Comparison of ENCODE assay signal across 23 cellular contexts in genomic region chr14:44446965-44447364, GRCh38.
"Had no signal": no experiment of that assay in that cellular context is flagged by ENCODE, and none has a peak within 500 bp of the region (broad histone marks: within the 10 kb centered on the region; RNA-seq: fewer than 3 reads in every experiment).

No MANE protein-coding gene starts in this region.

- H3K27ac Mint-ChIP-seq: endodermal cell; memory B cell; mesothelial cell of epicardium; natural killer cell treated with Interleukin-12 subunit alpha and Interleukin-12 subunit beta and Interleukin-15 and Interleukin-18, amount 100 ng/mL, for 72 hours; stimulated activated memory B cell treated with anti-CD40 and anti-IgM and Interleukin-4, amounts not matched to agents 10 μg/mL and 1 μg/mL and 100 μg/mL, for 72 hours; stimulated activated naive CD8-positive, alpha-beta T cell treated with anti-CD3 and anti-CD28 coated beads, Interleukin-15, Interleukin-2, amounts not matched to agents 100 ng/mL and 50 ng/mL, for 24 hours had no signal

- ATAC-seq: foreskin keratinocyte; left cardiac atrium; lower lobe of right lung; natural killer cell treated with Interleukin-12 subunit alpha and Interleukin-12 subunit beta and Interleukin-15 and Interleukin-18, amount 100 ng/mL, for 72 hours; psoas muscle; right lobe of liver; stimulated activated memory B cell treated with anti-CD40 and anti-IgM and Interleukin-4, amounts not matched to agents 10 μg/mL and 1 μg/mL and 100 μg/mL, for 72 hours; upper lobe of right lung had no signal

- H3K36me3 Mint-ChIP-seq: memory B cell; mesothelial cell of epicardium; natural killer cell treated with Interleukin-12 subunit alpha and Interleukin-12 subunit beta and Interleukin-15 and Interleukin-18, amount 100 ng/mL, for 72 hours; stimulated activated memory B cell treated with anti-CD40 and anti-IgM and Interleukin-4, amounts not matched to agents 10 μg/mL and 1 μg/mL and 100 μg/mL, for 72 hours had no signal

- H3K4me3 Mint-ChIP-seq: endodermal cell; memory B cell; mesothelial cell of epicardium; natural killer cell treated with Interleukin-12 subunit alpha and Interleukin-12 subunit beta and Interleukin-15 and Interleukin-18, amount 100 ng/mL, for 72 hours; stimulated activated memory B cell treated with anti-CD40 and anti-IgM and Interleukin-4, amounts not matched to agents 10 μg/mL and 1 μg/mL and 100 μg/mL, for 72 hours; stimulated activated naive CD8-positive, alpha-beta T cell treated with anti-CD3 and anti-CD28 coated beads, Interleukin-15, Interleukin-2, amounts not matched to agents 100 ng/mL and 50 ng/mL, for 24 hours had no signal

- H3K27me3 Mint-ChIP-seq: memory B cell; natural killer cell treated with Interleukin-12 subunit alpha and Interleukin-12 subunit beta and Interleukin-15 and Interleukin-18, amount 100 ng/mL, for 72 hours; stimulated activated memory B cell treated with anti-CD40 and anti-IgM and Interleukin-4, amounts not matched to agents 10 μg/mL and 1 μg/mL and 100 μg/mL, for 72 hours; stimulated activated naive CD8-positive, alpha-beta T cell treated with anti-CD3 and anti-CD28 coated beads, Interleukin-15, Interleukin-2, amounts not matched to agents 100 ng/mL and 50 ng/mL, for 24 hours had no signal

- H3K4me1 Mint-ChIP-seq: memory B cell; mesothelial cell of epicardium; stimulated activated memory B cell treated with anti-CD40 and anti-IgM and Interleukin-4, amounts not matched to agents 10 μg/mL and 1 μg/mL and 100 μg/mL, for 72 hours had no signal

- DNase-seq: dermis blood vessel endothelial cell; effector CD4-positive, alpha-beta T cell; endodermal cell; erythroblast; foreskin keratinocyte; head of caudate nucleus; kidney; left cardiac atrium; left ventricle myocardium inferior; lower lobe of right lung; psoas muscle; retina; right lobe of liver; spleen; stimulated activated CD4-positive, alpha-beta T cell treated with anti-CD3 and anti-CD28 coated beads, Interleukin-15, amount 100 ng/mL, for 24 hours; stimulated activated CD4-positive, alpha-beta T cell treated with anti-CD3 and anti-CD28 coated beads, Interleukin-1b, Interleukin-23, amount 100 ng/mL, for 48 hours; stimulated activated CD4-positive, alpha-beta T cell treated with anti-CD3 and anti-CD28 coated beads, Interleukin-4, amount 100 ng/mL, for 24 hours; upper lobe of right lung had no signal
